ENCODE assay signal across 1 cellular context in the genomic region with DNA sequence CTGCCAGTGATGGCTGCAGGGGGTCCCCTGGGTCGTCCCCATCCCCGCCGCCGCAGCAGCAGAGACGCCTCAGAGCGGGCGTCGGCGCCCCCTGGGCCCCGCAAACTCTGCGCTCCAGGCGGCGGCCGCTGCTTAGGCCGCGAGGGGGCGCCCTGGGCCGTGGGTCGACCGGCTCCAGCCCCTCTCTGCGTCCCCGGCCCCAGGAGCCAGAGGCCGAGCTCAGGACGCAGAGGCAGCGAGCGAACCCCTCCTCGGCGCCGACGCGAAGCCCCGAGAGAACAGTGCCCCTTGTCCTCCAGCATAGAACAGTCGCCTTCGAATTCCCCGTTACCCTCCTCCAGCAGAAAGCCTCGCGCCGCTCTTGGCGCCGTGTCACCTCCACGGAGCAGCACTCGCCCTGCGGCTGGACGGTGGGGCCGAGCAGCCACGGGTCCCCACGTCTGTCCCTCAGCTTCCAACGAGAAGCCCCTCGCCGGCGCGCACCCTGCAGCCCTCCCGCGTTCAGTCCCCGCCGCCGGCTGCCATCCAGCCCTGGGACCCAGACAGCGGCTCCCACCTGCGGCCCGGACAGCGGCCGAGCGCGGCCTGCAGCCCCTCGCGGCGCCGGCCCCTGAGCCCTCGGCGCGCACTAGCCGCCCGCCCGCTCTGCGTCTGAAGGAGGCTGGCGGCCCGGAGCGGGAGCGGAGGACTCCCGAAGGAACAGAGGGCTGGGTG.
TF ChIP-seq lines count a peak whose summit lies in the region.

No MANE protein-coding gene starts in this region.

TF ChIP-seq in HepG2, 621 proteins besides CTCF, POLR2A, EP300 and RAD21 (continued from another document and continues in another):
- TF ChIP-seq, protein P1, sequence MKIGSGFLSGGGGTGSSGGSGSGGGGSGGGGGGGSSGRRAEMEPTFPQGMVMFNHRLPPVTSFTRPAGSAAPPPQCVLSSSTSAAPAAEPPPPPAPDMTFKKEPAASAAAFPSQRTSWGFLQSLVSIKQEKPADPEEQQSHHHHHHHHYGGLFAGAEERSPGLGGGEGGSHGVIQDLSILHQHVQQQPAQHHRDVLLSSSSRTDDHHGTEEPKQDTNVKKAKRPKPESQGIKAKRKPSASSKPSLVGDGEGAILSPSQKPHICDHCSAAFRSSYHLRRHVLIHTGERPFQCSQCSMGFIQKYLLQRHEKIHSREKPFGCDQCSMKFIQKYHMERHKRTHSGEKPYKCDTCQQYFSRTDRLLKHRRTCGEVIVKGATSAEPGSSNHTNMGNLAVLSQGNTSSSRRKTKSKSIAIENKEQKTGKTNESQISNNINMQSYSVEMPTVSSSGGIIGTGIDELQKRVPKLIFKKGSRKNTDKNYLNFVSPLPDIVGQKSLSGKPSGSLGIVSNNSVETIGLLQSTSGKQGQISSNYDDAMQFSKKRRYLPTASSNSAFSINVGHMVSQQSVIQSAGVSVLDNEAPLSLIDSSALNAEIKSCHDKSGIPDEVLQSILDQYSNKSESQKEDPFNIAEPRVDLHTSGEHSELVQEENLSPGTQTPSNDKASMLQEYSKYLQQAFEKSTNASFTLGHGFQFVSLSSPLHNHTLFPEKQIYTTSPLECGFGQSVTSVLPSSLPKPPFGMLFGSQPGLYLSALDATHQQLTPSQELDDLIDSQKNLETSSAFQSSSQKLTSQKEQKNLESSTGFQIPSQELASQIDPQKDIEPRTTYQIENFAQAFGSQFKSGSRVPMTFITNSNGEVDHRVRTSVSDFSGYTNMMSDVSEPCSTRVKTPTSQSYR (CRISPR knock-in tag; IDR thresholded peaks at IDR 0.05; ENCODE audit: borderline replicate concordance) = no peak
- TF ChIP-seq RFX3 (CRISPR knock-in tag; IDR thresholded peaks at IDR 0.05) (no peak), ZNF547 (CRISPR knock-in tag; IDR thresholded peaks at IDR 0.05) (0 out of 2 replicates have a peak, but pooled peaks have one; percentile 24), CBX2 (IDR thresholded peaks at IDR 0.05; ENCODE audit: low read depth, low read length) (no peak), CBX2 (CRISPR knock-in tag; IDR thresholded peaks at IDR 0.05; ENCODE audit: low read depth) (no peak), ZNF333 (CRISPR knock-in tag; IDR thresholded peaks at IDR 0.05; ENCODE audit: borderline replicate concordance) (no peak), HNRNPH1 (optimal IDR thresholded peaks at IDR 0.05; ENCODE audit: low read depth, low read length) (no peak), ZNF292 (CRISPR knock-in tag; IDR thresholded peaks at IDR 0.05; ENCODE audit: borderline replicate concordance, low read depth) (no peak), ARNTL (CRISPR knock-in tag; IDR thresholded peaks at IDR 0.05) (no peak), KDM3A (CRISPR knock-in tag; IDR thresholded peaks at IDR 0.05; ENCODE audit: low read depth) (peak; percentile 51; the same call in 1 of the 2 replicates), BCL6 (CRISPR knock-in tag; IDR thresholded peaks at IDR 0.05) (peak; percentile 63), ZNF761 (CRISPR knock-in tag; conservative IDR thresholded peaks at IDR 0.05) (no peak), ZNF343 (CRISPR knock-in tag; IDR thresholded peaks at IDR 0.05) (no peak), ATF7 (IDR thresholded peaks at IDR 0.05) (no peak), ATF7 (CRISPR knock-in tag; IDR thresholded peaks at IDR 0.05) (no peak), ZFAT (CRISPR knock-in tag; conservative IDR thresholded peaks at IDR 0.05) (no peak), ZNF251 (CRISPR knock-in tag; IDR thresholded peaks at IDR 0.05) (no peak), FOXO1 (CRISPR knock-in tag; IDR thresholded peaks at IDR 0.05) (no peak), XRCC5 (optimal IDR thresholded peaks at IDR 0.05; ENCODE audit: low read length) (peak; percentile 75), ZNF335 (CRISPR knock-in tag; IDR thresholded peaks at IDR 0.05) (no peak), ZBTB7B (CRISPR knock-in tag; IDR thresholded peaks at IDR 0.05) (peak; percentile 77), ZNF749 (CRISPR knock-in tag; IDR thresholded peaks at IDR 0.05; ENCODE audit: borderline replicate concordance) (no peak), EED (CRISPR knock-in tag; IDR thresholded peaks at IDR 0.05) (peak; percentile 81), DNMT3B (CRISPR knock-in tag; conservative IDR thresholded peaks at IDR 0.05) (no peak), LCORL (IDR thresholded peaks at IDR 0.05) (no peak), LCORL (CRISPR knock-in tag; IDR thresholded peaks at IDR 0.05) (0 out of 2 replicates have a peak, but pooled peaks have one; percentile 32), HNRNPUL1 (IDR thresholded peaks at IDR 0.05; ENCODE audit: low read depth, low read length) (no peak)
- TF ChIP-seq, protein P2, sequence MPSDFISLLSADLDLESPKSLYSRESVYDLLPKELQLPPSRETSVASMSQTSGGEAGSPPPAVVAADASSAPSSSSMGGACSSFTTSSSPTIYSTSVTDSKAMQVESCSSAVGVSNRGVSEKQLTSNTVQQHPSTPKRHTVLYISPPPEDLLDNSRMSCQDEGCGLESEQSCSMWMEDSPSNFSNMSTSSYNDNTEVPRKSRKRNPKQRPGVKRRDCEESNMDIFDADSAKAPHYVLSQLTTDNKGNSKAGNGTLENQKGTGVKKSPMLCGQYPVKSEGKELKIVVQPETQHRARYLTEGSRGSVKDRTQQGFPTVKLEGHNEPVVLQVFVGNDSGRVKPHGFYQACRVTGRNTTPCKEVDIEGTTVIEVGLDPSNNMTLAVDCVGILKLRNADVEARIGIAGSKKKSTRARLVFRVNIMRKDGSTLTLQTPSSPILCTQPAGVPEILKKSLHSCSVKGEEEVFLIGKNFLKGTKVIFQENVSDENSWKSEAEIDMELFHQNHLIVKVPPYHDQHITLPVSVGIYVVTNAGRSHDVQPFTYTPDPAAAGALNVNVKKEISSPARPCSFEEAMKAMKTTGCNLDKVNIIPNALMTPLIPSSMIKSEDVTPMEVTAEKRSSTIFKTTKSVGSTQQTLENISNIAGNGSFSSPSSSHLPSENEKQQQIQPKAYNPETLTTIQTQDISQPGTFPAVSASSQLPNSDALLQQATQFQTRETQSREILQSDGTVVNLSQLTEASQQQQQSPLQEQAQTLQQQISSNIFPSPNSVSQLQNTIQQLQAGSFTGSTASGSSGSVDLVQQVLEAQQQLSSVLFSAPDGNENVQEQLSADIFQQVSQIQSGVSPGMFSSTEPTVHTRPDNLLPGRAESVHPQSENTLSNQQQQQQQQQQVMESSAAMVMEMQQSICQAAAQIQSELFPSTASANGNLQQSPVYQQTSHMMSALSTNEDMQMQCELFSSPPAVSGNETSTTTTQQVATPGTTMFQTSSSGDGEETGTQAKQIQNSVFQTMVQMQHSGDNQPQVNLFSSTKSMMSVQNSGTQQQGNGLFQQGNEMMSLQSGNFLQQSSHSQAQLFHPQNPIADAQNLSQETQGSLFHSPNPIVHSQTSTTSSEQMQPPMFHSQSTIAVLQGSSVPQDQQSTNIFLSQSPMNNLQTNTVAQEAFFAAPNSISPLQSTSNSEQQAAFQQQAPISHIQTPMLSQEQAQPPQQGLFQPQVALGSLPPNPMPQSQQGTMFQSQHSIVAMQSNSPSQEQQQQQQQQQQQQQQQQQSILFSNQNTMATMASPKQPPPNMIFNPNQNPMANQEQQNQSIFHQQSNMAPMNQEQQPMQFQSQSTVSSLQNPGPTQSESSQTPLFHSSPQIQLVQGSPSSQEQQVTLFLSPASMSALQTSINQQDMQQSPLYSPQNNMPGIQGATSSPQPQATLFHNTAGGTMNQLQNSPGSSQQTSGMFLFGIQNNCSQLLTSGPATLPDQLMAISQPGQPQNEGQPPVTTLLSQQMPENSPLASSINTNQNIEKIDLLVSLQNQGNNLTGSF (CRISPR knock-in tag; IDR thresholded peaks at IDR 0.05) = no peak
- TF ChIP-seq, protein P3, sequence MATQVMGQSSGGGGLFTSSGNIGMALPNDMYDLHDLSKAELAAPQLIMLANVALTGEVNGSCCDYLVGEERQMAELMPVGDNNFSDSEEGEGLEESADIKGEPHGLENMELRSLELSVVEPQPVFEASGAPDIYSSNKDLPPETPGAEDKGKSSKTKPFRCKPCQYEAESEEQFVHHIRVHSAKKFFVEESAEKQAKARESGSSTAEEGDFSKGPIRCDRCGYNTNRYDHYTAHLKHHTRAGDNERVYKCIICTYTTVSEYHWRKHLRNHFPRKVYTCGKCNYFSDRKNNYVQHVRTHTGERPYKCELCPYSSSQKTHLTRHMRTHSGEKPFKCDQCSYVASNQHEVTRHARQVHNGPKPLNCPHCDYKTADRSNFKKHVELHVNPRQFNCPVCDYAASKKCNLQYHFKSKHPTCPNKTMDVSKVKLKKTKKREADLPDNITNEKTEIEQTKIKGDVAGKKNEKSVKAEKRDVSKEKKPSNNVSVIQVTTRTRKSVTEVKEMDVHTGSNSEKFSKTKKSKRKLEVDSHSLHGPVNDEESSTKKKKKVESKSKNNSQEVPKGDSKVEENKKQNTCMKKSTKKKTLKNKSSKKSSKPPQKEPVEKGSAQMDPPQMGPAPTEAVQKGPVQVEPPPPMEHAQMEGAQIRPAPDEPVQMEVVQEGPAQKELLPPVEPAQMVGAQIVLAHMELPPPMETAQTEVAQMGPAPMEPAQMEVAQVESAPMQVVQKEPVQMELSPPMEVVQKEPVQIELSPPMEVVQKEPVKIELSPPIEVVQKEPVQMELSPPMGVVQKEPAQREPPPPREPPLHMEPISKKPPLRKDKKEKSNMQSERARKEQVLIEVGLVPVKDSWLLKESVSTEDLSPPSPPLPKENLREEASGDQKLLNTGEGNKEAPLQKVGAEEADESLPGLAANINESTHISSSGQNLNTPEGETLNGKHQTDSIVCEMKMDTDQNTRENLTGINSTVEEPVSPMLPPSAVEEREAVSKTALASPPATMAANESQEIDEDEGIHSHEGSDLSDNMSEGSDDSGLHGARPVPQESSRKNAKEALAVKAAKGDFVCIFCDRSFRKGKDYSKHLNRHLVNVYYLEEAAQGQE (IDR thresholded peaks at IDR 0.05; ENCODE audit: borderline replicate concordance in 1 of 2, low read depth in 1 of 2, low read length in 2 of 2) = no peak
- TF ChIP-seq, protein P4, sequence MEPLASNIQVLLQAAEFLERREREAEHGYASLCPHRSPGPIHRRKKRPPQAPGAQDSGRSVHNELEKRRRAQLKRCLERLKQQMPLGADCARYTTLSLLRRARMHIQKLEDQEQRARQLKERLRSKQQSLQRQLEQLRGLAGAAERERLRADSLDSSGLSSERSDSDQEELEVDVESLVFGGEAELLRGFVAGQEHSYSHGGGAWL (CRISPR knock-in tag; IDR thresholded peaks at IDR 0.05) = 0 out of 2 replicates have a peak, but pooled peaks have one; percentile 32
- TF ChIP-seq, protein P5, sequence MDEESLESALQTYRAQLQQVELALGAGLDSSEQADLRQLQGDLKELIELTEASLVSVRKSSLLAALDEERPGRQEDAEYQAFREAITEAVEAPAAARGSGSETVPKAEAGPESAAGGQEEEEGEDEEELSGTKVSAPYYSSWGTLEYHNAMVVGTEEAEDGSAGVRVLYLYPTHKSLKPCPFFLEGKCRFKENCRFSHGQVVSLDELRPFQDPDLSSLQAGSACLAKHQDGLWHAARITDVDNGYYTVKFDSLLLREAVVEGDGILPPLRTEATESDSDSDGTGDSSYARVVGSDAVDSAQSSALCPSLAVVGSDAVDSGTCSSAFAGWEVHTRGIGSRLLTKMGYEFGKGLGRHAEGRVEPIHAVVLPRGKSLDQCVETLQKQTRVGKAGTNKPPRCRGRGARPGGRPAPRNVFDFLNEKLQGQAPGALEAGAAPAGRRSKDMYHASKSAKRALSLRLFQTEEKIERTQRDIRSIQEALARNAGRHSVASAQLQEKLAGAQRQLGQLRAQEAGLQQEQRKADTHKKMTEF (CRISPR knock-in tag; IDR thresholded peaks at IDR 0.05) = peak; percentile 26; the same call in 1 of the 2 replicates
- TF ChIP-seq, protein P6, sequence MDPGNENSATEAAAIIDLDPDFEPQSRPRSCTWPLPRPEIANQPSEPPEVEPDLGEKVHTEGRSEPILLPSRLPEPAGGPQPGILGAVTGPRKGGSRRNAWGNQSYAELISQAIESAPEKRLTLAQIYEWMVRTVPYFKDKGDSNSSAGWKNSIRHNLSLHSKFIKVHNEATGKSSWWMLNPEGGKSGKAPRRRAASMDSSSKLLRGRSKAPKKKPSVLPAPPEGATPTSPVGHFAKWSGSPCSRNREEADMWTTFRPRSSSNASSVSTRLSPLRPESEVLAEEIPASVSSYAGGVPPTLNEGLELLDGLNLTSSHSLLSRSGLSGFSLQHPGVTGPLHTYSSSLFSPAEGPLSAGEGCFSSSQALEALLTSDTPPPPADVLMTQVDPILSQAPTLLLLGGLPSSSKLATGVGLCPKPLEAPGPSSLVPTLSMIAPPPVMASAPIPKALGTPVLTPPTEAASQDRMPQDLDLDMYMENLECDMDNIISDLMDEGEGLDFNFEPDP (CRISPR knock-in tag; conservative IDR thresholded peaks at IDR 0.05) = no peak
- TF ChIP-seq, protein P7, sequence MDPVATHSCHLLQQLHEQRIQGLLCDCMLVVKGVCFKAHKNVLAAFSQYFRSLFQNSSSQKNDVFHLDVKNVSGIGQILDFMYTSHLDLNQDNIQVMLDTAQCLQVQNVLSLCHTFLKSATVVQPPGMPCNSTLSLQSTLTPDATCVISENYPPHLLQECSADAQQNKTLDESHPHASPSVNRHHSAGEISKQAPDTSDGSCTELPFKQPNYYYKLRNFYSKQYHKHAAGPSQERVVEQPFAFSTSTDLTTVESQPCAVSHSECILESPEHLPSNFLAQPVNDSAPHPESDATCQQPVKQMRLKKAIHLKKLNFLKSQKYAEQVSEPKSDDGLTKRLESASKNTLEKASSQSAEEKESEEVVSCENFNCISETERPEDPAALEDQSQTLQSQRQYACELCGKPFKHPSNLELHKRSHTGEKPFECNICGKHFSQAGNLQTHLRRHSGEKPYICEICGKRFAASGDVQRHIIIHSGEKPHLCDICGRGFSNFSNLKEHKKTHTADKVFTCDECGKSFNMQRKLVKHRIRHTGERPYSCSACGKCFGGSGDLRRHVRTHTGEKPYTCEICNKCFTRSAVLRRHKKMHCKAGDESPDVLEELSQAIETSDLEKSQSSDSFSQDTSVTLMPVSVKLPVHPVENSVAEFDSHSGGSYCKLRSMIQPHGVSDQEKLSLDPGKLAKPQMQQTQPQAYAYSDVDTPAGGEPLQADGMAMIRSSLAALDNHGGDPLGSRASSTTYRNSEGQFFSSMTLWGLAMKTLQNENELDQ (CRISPR knock-in tag; IDR thresholded peaks at IDR 0.05; ENCODE audit: borderline replicate concordance) = no peak
- TF ChIP-seq, protein P8, sequence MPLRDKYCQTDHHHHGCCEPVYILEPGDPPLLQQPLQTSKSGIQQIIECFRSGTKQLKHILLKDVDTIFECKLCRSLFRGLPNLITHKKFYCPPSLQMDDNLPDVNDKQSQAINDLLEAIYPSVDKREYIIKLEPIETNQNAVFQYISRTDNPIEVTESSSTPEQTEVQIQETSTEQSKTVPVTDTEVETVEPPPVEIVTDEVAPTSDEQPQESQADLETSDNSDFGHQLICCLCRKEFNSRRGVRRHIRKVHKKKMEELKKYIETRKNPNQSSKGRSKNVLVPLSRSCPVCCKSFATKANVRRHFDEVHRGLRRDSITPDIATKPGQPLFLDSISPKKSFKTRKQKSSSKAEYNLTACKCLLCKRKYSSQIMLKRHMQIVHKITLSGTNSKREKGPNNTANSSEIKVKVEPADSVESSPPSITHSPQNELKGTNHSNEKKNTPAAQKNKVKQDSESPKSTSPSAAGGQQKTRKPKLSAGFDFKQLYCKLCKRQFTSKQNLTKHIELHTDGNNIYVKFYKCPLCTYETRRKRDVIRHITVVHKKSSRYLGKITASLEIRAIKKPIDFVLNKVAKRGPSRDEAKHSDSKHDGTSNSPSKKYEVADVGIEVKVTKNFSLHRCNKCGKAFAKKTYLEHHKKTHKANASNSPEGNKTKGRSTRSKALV (CRISPR knock-in tag; IDR thresholded peaks at IDR 0.05) = peak; percentile 79
- TF ChIP-seq, protein P9, sequence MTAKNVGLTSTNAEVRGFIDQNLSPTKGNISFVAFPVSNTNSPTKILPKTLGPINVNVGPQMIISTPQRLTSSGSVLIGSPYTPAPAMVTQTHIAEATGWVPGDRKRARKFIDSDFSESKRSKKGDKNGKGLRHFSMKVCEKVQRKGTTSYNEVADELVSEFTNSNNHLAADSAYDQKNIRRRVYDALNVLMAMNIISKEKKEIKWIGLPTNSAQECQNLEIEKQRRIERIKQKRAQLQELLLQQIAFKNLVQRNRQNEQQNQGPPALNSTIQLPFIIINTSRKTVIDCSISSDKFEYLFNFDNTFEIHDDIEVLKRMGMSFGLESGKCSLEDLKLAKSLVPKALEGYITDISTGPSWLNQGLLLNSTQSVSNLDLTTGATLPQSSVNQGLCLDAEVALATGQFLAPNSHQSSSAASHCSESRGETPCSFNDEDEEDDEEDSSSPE (CRISPR knock-in tag; IDR thresholded peaks at IDR 0.05) = no peak
